In genomic region chrX:120145295-120145925, GRCh38 we compare ENCODE assay signal across 30 cellular contexts. TPM values are rescaled to one million over a fixed set of nuclear protein-coding genes. Genes with fewer than 3 reads are reported as not detected.
A peak's percentile ranks its signal among the peaks of the same experiment; 100 is the strongest.
DNase-seq lines count a peak whose midpoint lies in the region; ATAC-seq, FAIRE-seq and TF ChIP-seq lines count a peak whose summit lies in the region.
"Had no signal": no experiment of that assay in that cellular context is flagged by ENCODE, and none has a peak within 500 bp of the region (broad histone marks: within the 10 kb centered on the region; RNA-seq: fewer than 3 reads in every experiment).

No MANE protein-coding gene starts in this region.

- H3K36me3 ChIP-seq in GM12878 (ENCODE audit: control insufficient read depth in 2 of 2, insufficient read depth in 2 of 2, low read length in 1 of 2) = no peaks in the 10 kb centered on the region
- H3K36me3 ChIP-seq: SJCRH30, tibial artery had no signal

- no peak overlapping the region for H3K4me3 Mint-ChIP-seq in T-cell
- H3K4me3 Mint-ChIP-seq: activated T-cell treated with anti-CD3 and anti-CD28 coated beads, Interleukin-2, amount 50 U/mL, for 24 hours; dendritic cell treated with granulocyte-macrophage colony-stimulating factor and Interleukin-4, amounts not matched to agents 40 ng/mL and 50 ng/mL, for 4 days; endodermal cell had no signal

- peak in 3 of 4 experiments; percentile 9 to 34 (median 29) for ATAC-seq in T-cell (replicated peaks in 1 of 4)
- ATAC-seq in GM12878 = peak; percentile 39; the same call in 2 of the 3 replicates
- ATAC-seq in stimulated activated naive CD8-positive, alpha-beta T cell treated with anti-CD3 and anti-CD28 coated beads, Interleukin-15, Interleukin-2, amounts not matched to agents 100 U/mL and 50 U/mL, for 24 hours = peak; percentile 46
- no peak for ATAC-seq in Right ventricle myocardium superior (ENCODE audit: poor library complexity)
- ATAC-seq: esophagus mucosa, HCT116, left ventricle myocardium superior had no signal

- no peak for TF ChIP-seq POLR2A in GM12878 (IDR thresholded peaks at IDR 0.05; ENCODE audit: low read depth, low read length)

- H3K27ac ChIP-seq in GM12878 (ENCODE audit: control insufficient read depth, insufficient read depth) = no peak overlapping the region
- H3K27ac ChIP-seq: SJCRH30, tibial artery had no signal

- peak; percentile 65 for FAIRE-seq in GM12878 (lab: Jason Lieb, UNC)
- FAIRE-seq: keratinocyte had no signal

- peaks cover 12 to 37% (median 32%) of the 10 kb centered on the region in 3 donors for H3K4me1 Mint-ChIP-seq in T-cell
- H3K4me1 Mint-ChIP-seq: endodermal cell had no signal

- H3K4me1 ChIP-seq in GM12878 (ENCODE audit: control insufficient read depth, insufficient read depth, low read length) = no peaks in the 10 kb centered on the region
- H3K4me1 ChIP-seq: SJCRH30, tibial artery had no signal

- SMC1A ChIA-PET in GM12878 (lab: Charles Lee; ENCODE audit: uncharacterized antibody, unreplicated experiment) = interaction anchor here (1.0 to 1.2 kb wide), 2 partner anchors 10 to 109 kb away, joined by 3 to 4 read pairs; no protein-coding TSS in a partner anchor

- no peaks in the 10 kb centered on the region for H3K79me2 ChIP-seq in GM12878 (ENCODE audit: control insufficient read depth, insufficient read depth, low read length)

- no peak overlapping the region for H2AFZ ChIP-seq in GM12878 (ENCODE audit: control insufficient read depth, low read depth, low read length)

- no peak for TF ChIP-seq EP300 in GM12878 (IDR thresholded peaks at IDR 0.05; ENCODE audit: borderline replicate concordance in 1 of 2, control insufficient read depth in 1 of 2, low read depth in 2 of 2, low read length in 2 of 2)

- no peaks in the 10 kb centered on the region for H4K20me1 ChIP-seq in GM12878 (ENCODE audit: control insufficient read depth, insufficient read depth)

- TF ChIP-seq CTCF in GM12878 (IDR thresholded peaks at IDR 0.05 in 2 of 3, conservative IDR thresholded peaks at IDR 0.05 in 1 of 3; ENCODE audit: control insufficient read depth in 2 of 3, extremely low read depth in 1 of 3, insufficient read depth in 1 of 3, low read depth in 3 of 3, low read length in 3 of 3) = no peak

- peaks cover 5% of the 10 kb centered on the region for H3K36me3 Mint-ChIP-seq in T-cell

- POLR2A ChIA-PET in T-cell (lab: Charles Lee) = interaction anchor here in 1 of 2 donors (0.6 kb wide), 1 partner anchor 234 kb away, joined by 4 read pairs; no protein-coding TSS in a partner anchor
- POLR2A ChIA-PET in GM12878 (lab: Charles Lee) = no interaction called here

- WGBS in GM12878 (ENCODE audit: insufficient coverage, insufficient replicate concordance, low lambda C conversion rate, missing lambda C conversion rate) = 10% methylated on average over 4 of the region's 4 CpGs

- CTCF ChIA-PET in T-cell (lab: Charles Lee) = interaction anchor here in 1 of 2 donors (0.6 kb wide), 1 partner anchor 307 kb away, joined by 10 read pairs; no protein-coding TSS in a partner anchor
- CTCF ChIA-PET in GM12878 (lab: Yijun Ruan, JAX) = interaction anchor here (0.6 to 1.2 kb wide), 4 partner anchors 57 to 117 kb away, joined by 3 read pairs; no protein-coding TSS in a partner anchor

- H3K9me3 ChIP-seq in GM12878 (replicated peaks; ENCODE audit: control insufficient read depth, insufficient read depth, low read length) = peaks cover 1% of the 10 kb centered on the region; the same call in 2 of the 3 replicates
- H3K9me3 ChIP-seq: tibial artery had no signal

- peak overlapping the region in 1 of 2 donors; percentile 49 for H3K27ac Mint-ChIP-seq in T-cell
- H3K27ac Mint-ChIP-seq: activated T-cell treated with anti-CD3 and anti-CD28 coated beads, Interleukin-2, amount 50 U/mL, for 24 hours; endodermal cell had no signal

- in situ Hi-C loops in GM12878 (cut with MboI) = loop anchor here (10.0 to 25.0 kb wide), 2 partner anchors 111 to 158 kb away; no protein-coding TSS in a partner anchor

- TF ChIP-seq RAD21 in GM12878 (IDR thresholded peaks at IDR 0.05; ENCODE audit: insufficient read depth, low read depth, low read length) = no peak

- H3K4me3 ChIP-seq in Jurkat, Clone E6-1 (ENCODE audit: low read length) = no peak overlapping the region
- H3K4me3 ChIP-seq in GM12878 = no peak overlapping the region
- H3K4me3 ChIP-seq: SJCRH30, tibial artery had no signal

- BruUV-seq in GM12878 (replicated peaks; lab: Mats Ljungman, UMichigan) = no TSS peak

- no peaks in the 10 kb centered on the region for H3K9me3 Mint-ChIP-seq in T-cell
- H3K9me3 Mint-ChIP-seq: activated T-cell treated with anti-CD3 and anti-CD28 coated beads, Interleukin-2, amount 50 U/mL, for 24 hours had no signal

- H3K9ac ChIP-seq in GM12878 (ENCODE audit: control insufficient read depth, insufficient read depth, low read length) = no peak overlapping the region

- intact Hi-C loops in GM12878 (cut with micrococcal nuclease; ENCODE audit: unreplicated experiment) (loop anchor here (10.0 kb wide), 1 partner anchor 161 kb away; no protein-coding TSS in a partner anchor), Right ventricle myocardium superior (cut with DNase I) (no loop called here)

- H3K4me2 ChIP-seq in GM12878 (ENCODE audit: control insufficient read depth, insufficient read depth) = no peak overlapping the region

- DNase-seq in Jurkat, Clone E6-1 (ENCODE audit: low read depth, low spot score) = peak; percentile 70
- DNase-seq in T-cell (peak in 2 of 34 experiments; percentile 0 to 1), GM12878 (ENCODE audit: low read depth, low spot score) (no peak), OCI-M2 (lab: John Stamatoyannopoulos, UW; ENCODE audit: unreplicated experiment) (no peak), Right ventricle myocardium superior (no peak), NCI-H1417 (lab: John Stamatoyannopoulos, UW) (no peak)
- peak; percentile 7 for DNase-seq in stimulated activated naive CD8-positive, alpha-beta T cell treated with anti-CD3 and anti-CD28 coated beads, Interleukin-15, Interleukin-2, amounts not matched to agents 100 U/mL and 50 U/mL, for 24 hours
- DNase-seq: activated CD4-positive, alpha-beta T cell treated with anti-CD3 and anti-CD28 coated beads for 1 hour; activated gamma-delta T cell treated with Interleukin-2 at 50 U/mL for 16 hours; activated T-cell treated with anti-CD3 and anti-CD28 coated beads, Interleukin-2, amount 50 U/mL, for 24 hours; central memory CD4-positive, alpha-beta T cell; DMS 273 treated with DMSO at 0.1 percent for 48 hours; endodermal cell; head of caudate nucleus; left ventricle myocardium superior; mesendoderm; NCI-H1694; NCI-H446; NCI-H774; SJCRH30; stimulated activated CD4-positive, alpha-beta T cell treated with anti-CD3 and anti-CD28 coated beads, Interleukin-1b, Interleukin-23, amount 100 ng/mL, for 48 hours; tibial artery had no signal

- RAD21 ChIA-PET in GM12878 (lab: Charles Lee; ENCODE audit: unreplicated experiment) = interaction anchor here (0.6 kb wide), 1 partner anchor 106 kb away, joined by 3 read pairs; no protein-coding TSS in a partner anchor

- H3K27me3 Mint-ChIP-seq in T-cell = peaks cover 0 to 15% of the 10 kb centered on the region in 2 donors

- H3K27me3 ChIP-seq in GM12878 (replicated peaks in 1 of 2; ENCODE audit: control insufficient read depth in 2 of 2, insufficient read depth in 2 of 2, low read length in 1 of 2) = no peaks in the 10 kb centered on the region
- H3K27me3 ChIP-seq: tibial artery had no signal

TF ChIP-seq in GM12878, 131 proteins besides CTCF, POLR2A, EP300 and RAD21 (continues in another document):
- TF ChIP-seq MTA3 (IDR thresholded peaks at IDR 0.05; ENCODE audit: borderline replicate concordance, low read length) (no peak), SUZ12 (IDR thresholded peaks at IDR 0.05; ENCODE audit: unreplicated experiment) (no peak)

RNA-seq across cellular contexts. Expression of gene RHOXF2, which starts 13.0 kb away (rescaled TPM):
- polyA plus RNA-seq in Jurkat, Clone E6-1 (2012; ENCODE audit: insufficient read depth, insufficient read length) = not detected
- total RNA-seq in T-cell (under 1 TPM in 2 of 5 donors, not detected in 3; 0.09 to 0.10 TPM), GM12878 (2014; rRNA removed) (not detected in 2 replicates), GM12878 (2014; rRNA removed; fragmentation: Illumina TruSeq; extraction: Trizol) (not detected in 2 replicates), GM12878 (2021) (0.08 TPM in 1 of 2 replicates, not detected in the other), Right ventricle myocardium superior (not detected)
- not detected in 2 replicates for total RNA-seq in GM12878 (2013; cell fraction: nucleolus; rRNA removed)
- not detected for polyA plus RNA-seq in GM12878 (2011; ENCODE audit: low read depth)
- polyA plus RNA-seq in GM12878 (2011; rRNA removed) (0.03 TPM in 1 of 2 replicates, not detected in the other), GM12878 (2014; fragmentation: Illumina TruSeq; extraction: Trizol) (not detected in 2 replicates), GM12878 (2014; fragmentation: Nextera tagmentation; extraction: Ambion mirVana) (under 1 TPM in 1 of 2 experiments, not detected in 1; 0.03 TPM), GM12878 (2014; rRNA removed) (not detected in 2 replicates), GM12878 (2016; fragmentation: Nextera tagmentation; extraction: Ambion mirVana) (not detected)
- not detected in 2 replicates for polyA plus RNA-seq in GM12878 (2011; cell fraction: cytosol; rRNA removed)
- not detected in 2 replicates for polyA plus RNA-seq in GM12878 (2011; cell fraction: nucleus; rRNA removed)
- polyA plus RNA-seq in GM12878 (2012) = not detected in 2 replicates
- not detected in 2 replicates for polyA minus RNA-seq in GM12878 (2011; rRNA and poly(A)+ RNA removed)
- polyA minus RNA-seq in GM12878 (2011; cell fraction: cytosol; rRNA and poly(A)+ RNA removed) = not detected in 2 replicates
- polyA minus RNA-seq in GM12878 (2011; cell fraction: nucleus; rRNA and poly(A)+ RNA removed) = not detected in 2 replicates
- total RNA-seq: endodermal cell, esophagus mucosa, fibroblast of villous mesenchyme, left ventricle myocardium superior, SJCRH30 had no signal
- polyA plus RNA-seq: adipose tissue, AG04450, BJ, keratinocyte had no signal

RNA-seq across cellular contexts. Expression of gene RHOXF1, which starts 29.7 kb away (rescaled TPM):
- not detected for polyA plus RNA-seq in Jurkat, Clone E6-1 (2012; ENCODE audit: insufficient read depth, insufficient read length)
- total RNA-seq in T-cell (1 to 10 TPM in 2 of 5 donors, under 1 TPM in 3; 0.60 to 1.5 (median 0.85) TPM), GM12878 (2014; rRNA removed) (not detected in 2 replicates), GM12878 (2014; rRNA removed; fragmentation: Illumina TruSeq; extraction: Trizol) (not detected in 2 replicates), GM12878 (2021) (not detected in 2 replicates), Right ventricle myocardium superior (not detected)
- total RNA-seq in GM12878 (2013; cell fraction: nucleolus; rRNA removed) = 1.1 and 1.5 TPM in 2 replicates
- polyA plus RNA-seq in GM12878 (2011; ENCODE audit: low read depth) = not detected
- polyA plus RNA-seq in GM12878 (2011; rRNA removed) (2.3 and 2.5 TPM in 2 replicates), GM12878 (2014; fragmentation: Illumina TruSeq; extraction: Trizol) (not detected in 2 replicates), GM12878 (2014; fragmentation: Nextera tagmentation; extraction: Ambion mirVana) (under 1 TPM in 1 of 2 experiments, not detected in 1; 0.10 TPM), GM12878 (2014; rRNA removed) (not detected in 2 replicates), GM12878 (2016; fragmentation: Nextera tagmentation; extraction: Ambion mirVana) (not detected)
- 1.8 and 2.8 TPM in 2 replicates for polyA plus RNA-seq in GM12878 (2011; cell fraction: cytosol; rRNA removed)
- 4.8 and 5.1 TPM in 2 replicates for polyA plus RNA-seq in GM12878 (2011; cell fraction: nucleus; rRNA removed)
- polyA plus RNA-seq in GM12878 (2012) = 0.65 and 0.83 TPM in 2 replicates
- 0.37 and 1.7 TPM in 2 replicates for polyA minus RNA-seq in GM12878 (2011; rRNA and poly(A)+ RNA removed)
- polyA minus RNA-seq in GM12878 (2011; cell fraction: cytosol; rRNA and poly(A)+ RNA removed) = not detected in 2 replicates
- polyA minus RNA-seq in GM12878 (2011; cell fraction: nucleus; rRNA and poly(A)+ RNA removed) = 1.2 TPM in 1 of 2 replicates, not detected in the other
- total RNA-seq: esophagus mucosa, fibroblast of villous mesenchyme, left ventricle myocardium superior, SJCRH30 had no signal
- polyA plus RNA-seq: AG04450, BJ, keratinocyte had no signal

Comparison
In these comparisons a context has a peak if more than half of its experiments do, and no peak if none do; other contexts are left out.
1. DNase-seq: peak in Jurkat, Clone E6-1 (single experiment) and stimulated activated naive CD8-positive, alpha-beta T cell treated with anti-CD3 and anti-CD28 coated beads, Interleukin-15, Interleukin-2, amounts not matched to agents 100 U/mL and 50 U/mL, for 24 hours (single experiment); none in GM12878 (single experiment), OCI-M2 (single experiment), Right ventricle myocardium superior (single experiment) and NCI-H1417 (0 of 3).